ENCODE assay signal across 26 cellular contexts in the genomic region with DNA sequence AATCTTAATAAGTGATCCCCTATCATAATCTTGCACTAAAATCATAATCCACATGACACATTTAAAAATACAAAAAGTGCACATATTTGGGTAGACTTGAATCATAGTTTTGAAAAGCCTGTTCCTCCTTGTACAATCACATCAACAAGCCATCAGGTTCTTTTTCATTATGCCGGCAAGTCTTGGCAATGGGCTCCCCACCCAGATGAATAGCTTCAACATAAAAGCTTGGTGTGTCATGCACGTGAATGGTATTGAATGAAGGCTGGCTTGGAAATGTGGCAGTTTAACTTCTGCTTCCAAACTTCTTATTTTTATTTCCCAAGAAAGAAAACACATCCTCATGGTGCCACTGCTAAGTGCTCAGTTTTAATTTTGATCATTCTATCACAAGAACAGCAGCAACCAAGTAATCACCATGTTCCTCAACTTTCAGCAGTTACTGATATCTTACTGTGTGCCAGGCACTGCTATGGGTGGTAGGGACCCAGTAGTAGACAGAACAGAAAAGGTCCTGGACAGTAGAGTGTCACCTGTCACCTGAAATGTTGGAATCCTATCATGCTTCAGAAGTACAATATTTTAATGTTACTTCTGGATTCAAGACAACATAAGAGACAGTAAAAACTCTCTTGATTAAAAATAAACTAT.
"Had no signal": no experiment of that assay in that cellular context is flagged by ENCODE, and none has a peak within 500 bp of the region (broad histone marks: within the 10 kb centered on the region; RNA-seq: fewer than 3 reads in every experiment).

No MANE protein-coding gene starts in this region.

- FAIRE-seq: frontal cortex had no signal

- H3K4me2 ChIP-seq: smooth muscle cell had no signal

- H3K79me2 ChIP-seq: parathyroid adenoma had no signal

- ATAC-seq: mucosa of descending colon; natural killer cell treated with Interleukin-12 subunit alpha and Interleukin-12 subunit beta and Interleukin-15 and Interleukin-18, amount 100 ng/mL, for 72 hours; sciatic nerve; stimulated activated naive CD8-positive, alpha-beta T cell treated with anti-CD3 and anti-CD28 coated beads, Interleukin-15, amount 100 ng/mL, for 72 hours; upper lobe of right lung had no signal

- H2AFZ ChIP-seq: parathyroid adenoma had no signal

- H3K36me3 ChIP-seq: esophagus squamous epithelium, neutrophil, suprapubic skin, transverse colon, upper lobe of right lung, uterus had no signal

- H3K9me3 ChIP-seq: esophagus squamous epithelium, mucosa of descending colon, suprapubic skin, transverse colon, upper lobe of right lung, uterus had no signal

- H3K4me1 ChIP-seq: parathyroid adenoma, suprapubic skin, transverse colon, upper lobe of right lung, uterus had no signal

- H3K9ac ChIP-seq: parathyroid adenoma had no signal

- DNase-seq: cortex of kidney; effector CD4-positive, alpha-beta T cell; esophagus squamous epithelium; hypothalamus; immature natural killer cell; islet precursor cell; mesenchymal stem cell; mucosa of descending colon; naive B cell; stimulated activated CD4-positive, alpha-beta T cell treated with anti-CD3 and anti-CD28 coated beads, Interleukin-12 subunit alpha, Interleukin-12 subunit beta, amount 100 ng/mL, for 4 hours; stimulated activated CD4-positive, alpha-beta T cell treated with anti-CD3 and anti-CD28 coated beads, Interleukin-1b, Interleukin-23, amount 100 ng/mL, for 48 hours; stimulated activated CD4-positive, alpha-beta T cell treated with anti-CD3 and anti-CD28 coated beads, Interleukin-4, amount 100 ng/mL, for 1 hour; stimulated activated CD8-positive, alpha-beta memory T cell treated with anti-CD3 and anti-CD28 coated beads, Interleukin-4, amount 100 ng/mL, for 48 hours; stimulated activated naive CD4-positive, alpha-beta T cell; stimulated activated naive CD8-positive, alpha-beta T cell treated with anti-CD3 and anti-CD28 coated beads, Interleukin-15, amount 100 ng/mL, for 72 hours; transverse colon; upper lobe of right lung; uterus had no signal

- H3K27ac ChIP-seq: esophagus squamous epithelium, neutrophil, parathyroid adenoma, suprapubic skin, transverse colon, upper lobe of right lung, uterus had no signal

- H3K27me3 ChIP-seq: esophagus squamous epithelium, suprapubic skin, transverse colon, uterus had no signal

- H3K4me3 ChIP-seq: esophagus squamous epithelium, lung, mucosa of descending colon, smooth muscle cell, suprapubic skin, transverse colon, upper lobe of right lung, uterus had no signal
